In genomic region chr16:47460755-47461597, GRCh38 we compare ENCODE assay signal across 1 cellular context.
TF ChIP-seq lines count a peak whose summit lies in the region.

ITFG1 (minus strand) TSS chr16:47461063; CDS start chr16:47461045, 18 bp downstream.
PHKB (plus strand) TSS chr16:47461331; CDS start chr16:47461351, 20 bp downstream.

TF ChIP-seq in GM12878, 131 proteins besides CTCF, POLR2A, EP300 and RAD21 (continued from another document and continues in another):
- TF ChIP-seq BCL3 (IDR thresholded peaks at IDR 0.05; ENCODE audit: borderline replicate concordance, insufficient read depth, low read depth, low read length, poor library complexity, severe bottlenecking) (no peak), ZNF687 (IDR thresholded peaks at IDR 0.05) (peak; percentile 21; the same call in 1 of the 2 replicates), CEBPZ (IDR thresholded peaks at IDR 0.05; ENCODE audit: low read depth, low read length) (no peak), ZBTB40 (IDR thresholded peaks at IDR 0.05; ENCODE audit: borderline replicate concordance) (no peak), SUZ12 (IDR thresholded peaks at IDR 0.05; ENCODE audit: unreplicated experiment) (no peak), PKNOX1 (IDR thresholded peaks at IDR 0.05) (peak; percentile 94), NR2C1 (IDR thresholded peaks at IDR 0.05) (no peak), BCLAF1 (IDR thresholded peaks at IDR 0.05) (no peak), SPI1 (IDR thresholded peaks at IDR 0.05; ENCODE audit: borderline replicate concordance, insufficient read depth, low read depth, low read length) (no peak), JUND (IDR thresholded peaks at IDR 0.05; ENCODE audit: low read depth, low read length) (no peak), ZBTB11 (CRISPR knock-in tag; IDR thresholded peaks at IDR 0.05) (no peak), BRCA1 (IDR thresholded peaks at IDR 0.05; ENCODE audit: low read depth, low read length) (no peak), IRF3 (IDR thresholded peaks at IDR 0.05) (0 out of 2 replicates have a peak, but pooled peaks have one; percentile 31), RCOR1 (conservative IDR thresholded peaks at IDR 0.05; ENCODE audit: low read depth, low read length) (no peak), CREB1 (IDR thresholded peaks at IDR 0.05; ENCODE audit: low read depth) (peak; percentile 69), ETV6 (conservative IDR thresholded peaks at IDR 0.05 in 1 of 2, IDR thresholded peaks at IDR 0.05 in 1 of 2; ENCODE audit: borderline replicate concordance in 1 of 2, low read depth in 1 of 2) (no peak), STAT3 (IDR thresholded peaks at IDR 0.05; ENCODE audit: low read depth, low read length) (no peak), POLR2AphosphoS2 (IDR thresholded peaks at IDR 0.05; ENCODE audit: low read depth, low read length) (peak; percentile 82), E2F8 (IDR thresholded peaks at IDR 0.05; ENCODE audit: low read depth, partially characterized antibody) (no peak)
